ENCODE assay signal across 9 cellular contexts in genomic region chr2:169452080-169452479, GRCh38. TPM values are rescaled to one million over a fixed set of nuclear protein-coding genes. Genes with fewer than 3 reads are reported as not detected.
A peak's percentile ranks its signal among the peaks of the same experiment; 100 is the strongest.
DNase-seq lines count a peak whose midpoint lies in the region; ATAC-seq and TF ChIP-seq lines count a peak whose summit lies in the region.
"Had no signal": no experiment of that assay in that cellular context is flagged by ENCODE, and none has a peak within 500 bp of the region (broad histone marks: within the 10 kb centered on the region; RNA-seq: fewer than 3 reads in every experiment).

No MANE protein-coding gene starts in this region.

- TF ChIP-seq RAD21 in Ishikawa (IDR thresholded peaks at IDR 0.05; ENCODE audit: low read depth): peak; percentile 69

- DNase-seq in Calu3: peak; percentile 13
- DNase-seq in RWPE1 (ENCODE audit: low spot score): peak; percentile 56
- DNase-seq in germinal center (ENCODE audit: low spot score): peak; percentile 7
- DNase-seq in transverse colon: no peak
- DNase-seq in posterior vena cava (ENCODE audit: low spot score): no peak

- intact Hi-C loops in Calu3 (cut with micrococcal nuclease; ENCODE audit: unreplicated experiment): loop anchor here (1.0 to 10.0 kb wide), 2 partner anchors 475 to 1363 kb away; partner anchors contain the start of gene GAD1
- intact Hi-C loops in transverse colon (cut with DNase I; ENCODE audit: low total_unique reads): no loop called here
- intact Hi-C loops in posterior vena cava (cut with DNase I): no loop called here

- no TSS peak for BruUV-seq in Calu3 (replicated peaks; lab: Mats Ljungman, UMichigan)

- no peak overlapping the region for H3K4me3 ChIP-seq in transverse colon

- H3K27ac ChIP-seq in RWPE1: no peak overlapping the region
- no peak overlapping the region for H3K27ac ChIP-seq in transverse colon

- in situ Hi-C loops in transverse colon (cut with MboI; ENCODE audit: low pct_ligation_motif_present in 1 of 4, low pct_unique_long_range_greater_than_20kb in 1 of 4, low sequenced_read_pairs in 3 of 4): loop anchor here in 1 of 4 donors (25.0 kb wide), 1 partner anchor 490 kb away; no protein-coding TSS in a partner anchor

- ATAC-seq in HG03378 (IDR thresholded peaks at IDR 0.05; ENCODE audit: unreplicated experiment) (no peak), GM19328 (IDR thresholded peaks at IDR 0.05; ENCODE audit: unreplicated experiment) (no peak)

- H3K4me1 ChIP-seq in transverse colon: no peaks in the 10 kb centered on the region

- TF ChIP-seq EP300 in Ishikawa (IDR thresholded peaks at IDR 0.05; ENCODE audit: borderline replicate concordance) (no peak), transverse colon (IDR thresholded peaks at IDR 0.05; ENCODE audit: low read depth) (no peak)

- peaks cover 12% of the 10 kb centered on the region for H3K27me3 Mint-ChIP-seq in Calu3 (ENCODE audit: unreplicated experiment)
- H3K27me3 Mint-ChIP-seq: IgD-negative memory B cell had no signal

- CTCF ChIA-PET in Calu3 (lab: Charles Lee) (interaction anchor here (0.6 to 1.0 kb wide), 13 partner anchors 11 to 784 kb away, joined by 3 to 6 read pairs (median 4); partner anchors contain the start of gene CFAP210), RWPE1 (lab: Yijun Ruan, JAX) (interaction anchor here (0.6 to 1.0 kb wide), 7 partner anchors 43 to 1364 kb away, joined by 3 to 4 read pairs (median 3); no protein-coding TSS in a partner anchor)

- peaks cover 3% of the 10 kb centered on the region for H3K27me3 ChIP-seq in transverse colon

- no peak for TF ChIP-seq POLR2A in transverse colon (IDR thresholded peaks at IDR 0.05)

- POLR2A ChIA-PET in RWPE1 (lab: Yijun Ruan, JAX; ENCODE audit: low non-redundant PET): interaction anchor here (0.6 kb wide), 1 partner anchor 316 kb away, joined by 7 read pairs; no protein-coding TSS in a partner anchor

- H3K27ac Mint-ChIP-seq in Calu3 (ENCODE audit: unreplicated experiment): no peak overlapping the region
- H3K27ac Mint-ChIP-seq: IgD-negative memory B cell had no signal

- H3K36me3 Mint-ChIP-seq in Calu3 (ENCODE audit: insufficient read depth, unreplicated experiment): no peaks in the 10 kb centered on the region
- H3K36me3 Mint-ChIP-seq: IgD-negative memory B cell had no signal

- no peak overlapping the region for H3K4me3 Mint-ChIP-seq in Calu3 (ENCODE audit: low read depth, unreplicated experiment)
- H3K4me3 Mint-ChIP-seq: IgD-negative memory B cell had no signal

- no peaks in the 10 kb centered on the region for H3K36me3 ChIP-seq in transverse colon

- H3K4me1 Mint-ChIP-seq in Calu3 (ENCODE audit: low read depth, unreplicated experiment): no peaks in the 10 kb centered on the region

- no peaks in the 10 kb centered on the region for H3K9me3 ChIP-seq in transverse colon

- no peaks in the 10 kb centered on the region for H3K9me3 Mint-ChIP-seq in Calu3 (ENCODE audit: low read depth, unreplicated experiment)
- H3K9me3 Mint-ChIP-seq: IgD-negative memory B cell had no signal

- TF ChIP-seq CTCF in Calu3 (IDR thresholded peaks at IDR 0.05; ENCODE audit: unreplicated experiment): peak; percentile 30
- peak; percentile 56 for TF ChIP-seq CTCF in RWPE1 (conservative IDR thresholded peaks at IDR 0.05; ENCODE audit: low read depth)
- TF ChIP-seq CTCF in transverse colon (IDR thresholded peaks at IDR 0.05): peak in 3 of 5 experiments; percentile 15 to 33 (median 24)

TF ChIP-seq in Ishikawa, 13 proteins besides CTCF, POLR2A, EP300 and RAD21:
- TF ChIP-seq CEBPB (IDR thresholded peaks at IDR 0.05) (no peak), USF1 (IDR thresholded peaks at IDR 0.05) (no peak), TEAD4 (IDR thresholded peaks at IDR 0.05) (no peak), FOXM1 (IDR thresholded peaks at IDR 0.05; ENCODE audit: borderline replicate concordance, low read depth) (no peak), TCF12 (IDR thresholded peaks at IDR 0.05; ENCODE audit: low read depth) (no peak), MAX (IDR thresholded peaks at IDR 0.05) (no peak), YY1 (IDR thresholded peaks at IDR 0.05; ENCODE audit: low read depth) (no peak), EGR1 (IDR thresholded peaks at IDR 0.05) (no peak), TAF1 (IDR thresholded peaks at IDR 0.05; ENCODE audit: low read depth) (no peak), REST (IDR thresholded peaks at IDR 0.05; ENCODE audit: low read depth) (no peak), ZBTB7A (IDR thresholded peaks at IDR 0.05; ENCODE audit: low read depth) (no peak), NFIC (IDR thresholded peaks at IDR 0.05) (no peak), CREB1 (IDR thresholded peaks at IDR 0.05; ENCODE audit: low read depth) (no peak)

RNA-seq across cellular contexts. Expression of gene BBS5, which starts 27.2 kb away (rescaled TPM):
- 3.3 and 3.9 TPM in 2 replicates for total RNA-seq in Calu3 (2022)
- total RNA-seq in transverse colon: 10 to 100 TPM in 1 of 4 donors, 1 to 10 TPM in 3; 1.6 to 12.3 (median 3.2) TPM
- 1 to 10 TPM; 7.8 to 9.8 TPM for total RNA-seq in posterior vena cava

RNA-seq across cellular contexts. Expression of gene KLHL41, which starts 57.4 kb away (rescaled TPM):
- total RNA-seq in Calu3 (2022) (0.21 TPM in 1 of 2 replicates, not detected in the other), transverse colon (1 to 10 TPM in 2 of 4 donors, not detected in 2; 1.1 to 3.4 TPM), posterior vena cava (1 to 10 TPM in 1 of 2 donors, under 1 TPM in 1; 0.60 to 1.1 TPM)

Comparison
In these comparisons a context has a peak if more than half of its experiments do, and no peak if none do; other contexts are left out.
1. DNase-seq: peak in Calu3 (single experiment), RWPE1 (single experiment) and germinal center (single experiment); none in transverse colon (single experiment) and posterior vena cava (single experiment).
2. Peak in every context shown above with its lines, with median percentiles within 50 percentile points of each other: CTCF ChIP-seq.